Comparison of ENCODE assay signal across 1 cellular context in genomic region chr16:30341971-30342370, GRCh38.
A peak's percentile ranks its signal among the peaks of the same experiment; 100 is the strongest.
TF ChIP-seq lines count a peak whose summit lies in the region.

No MANE protein-coding gene starts in this region.

TF ChIP-seq in K562, 482 proteins besides CTCF, POLR2A, EP300 and RAD21:
- TF ChIP-seq ZNF384 (IDR thresholded peaks at IDR 0.05; ENCODE audit: low read depth, low read length), result peak; percentile 65
